In genomic region chr11:47160753-47161133, GRCh38 we compare ENCODE assay signal across 14 cellular contexts. TPM values are rescaled to one million over a fixed set of nuclear protein-coding genes. Genes with fewer than 3 reads are reported as not detected.
DNase-seq lines count a peak whose midpoint lies in the region; ATAC-seq and TF ChIP-seq lines count a peak whose summit lies in the region.
"Had no signal": no experiment of that assay in that cellular context is flagged by ENCODE, and none has a peak within 500 bp of the region (broad histone marks: within the 10 kb centered on the region; RNA-seq: fewer than 3 reads in every experiment).

No MANE protein-coding gene starts in this region.

- H3K4me3 ChIP-seq in psoas muscle: no peak overlapping the region
- H3K4me3 ChIP-seq: Peyer's patch had no signal

- no peaks in the 10 kb centered on the region for H3K27me3 Mint-ChIP-seq in brain
- no peaks in the 10 kb centered on the region for H3K27me3 Mint-ChIP-seq in stimulated activated memory B cell treated with anti-CD40 and anti-IgM and Interleukin-4, amounts not matched to agents 10 μg/mL and 1 μg/mL and 100 μg/mL, for 72 hours
- H3K27me3 Mint-ChIP-seq in activated CD4-positive, alpha-beta memory T cell treated with anti-CD3 and anti-CD28 coated beads for 36 hours: no peaks in the 10 kb centered on the region
- H3K27me3 Mint-ChIP-seq: activated CD8-positive, alpha-beta memory T cell treated with anti-CD3 and anti-CD28 coated beads, Interleukin-2, amount 10 ng/mL, durations not matched to agents 7 days and 5 days; activated naive CD4-positive, alpha-beta T cell treated with anti-CD3 and anti-CD28 coated beads, Interleukin-2, amount 10 ng/mL, durations not matched to agents 7 days and 5 days had no signal

- no peaks in the 10 kb centered on the region for H3K27me3 ChIP-seq in psoas muscle (ENCODE audit: insufficient read depth in 3 of 3, low read length in 2 of 3)
- H3K27me3 ChIP-seq: Peyer's patch had no signal

- TF ChIP-seq CTCF in brain (conservative IDR thresholded peaks at IDR 0.05) (no peak), psoas muscle (IDR thresholded peaks at IDR 0.05) (no peak), GM20000 (IDR thresholded peaks at IDR 0.05; ENCODE audit: extremely low read depth, missing control alignments) (no peak)

- peaks cover 10% of the 10 kb centered on the region for H3K4me1 ChIP-seq in psoas muscle
- H3K4me1 ChIP-seq: Peyer's patch had no signal

- WGBS in psoas muscle, 3 donors: 70 to 83% (median 71%) methylated on average over 5 of the region's 5 CpGs

- ATAC-seq in Right ventricle myocardium superior (ENCODE audit: poor library complexity): peak; percentile 1
- ATAC-seq in Right ventricle myocardium inferior: no peak
- peak; percentile 4 for ATAC-seq in HG03432 (IDR thresholded peaks at IDR 0.05; ENCODE audit: unreplicated experiment)
- ATAC-seq in psoas muscle: peak in 3 of 4 donors; percentile 0 to 6 (median 3)
- no peak for ATAC-seq in stimulated activated memory B cell treated with anti-CD40 and anti-IgM and Interleukin-4, amounts not matched to agents 10 μg/mL and 1 μg/mL and 100 μg/mL, for 72 hours

- H3K36me3 Mint-ChIP-seq in brain: peaks cover 25% of the 10 kb centered on the region
- peaks cover 29% of the 10 kb centered on the region for H3K36me3 Mint-ChIP-seq in stimulated activated memory B cell treated with anti-CD40 and anti-IgM and Interleukin-4, amounts not matched to agents 10 μg/mL and 1 μg/mL and 100 μg/mL, for 72 hours
- peaks cover 9% of the 10 kb centered on the region for H3K36me3 Mint-ChIP-seq in activated CD4-positive, alpha-beta memory T cell treated with anti-CD3 and anti-CD28 coated beads for 36 hours

- peaks cover 4 to 33% of the 10 kb centered on the region in 2 donors for H3K36me3 ChIP-seq in psoas muscle (ENCODE audit: insufficient read depth in 1 of 2, low read depth in 1 of 2)

- no peak overlapping the region for H3K27ac ChIP-seq in psoas muscle

- peaks cover under 1% of the 10 kb centered on the region for H3K4me1 Mint-ChIP-seq in brain
- H3K4me1 Mint-ChIP-seq in stimulated activated memory B cell treated with anti-CD40 and anti-IgM and Interleukin-4, amounts not matched to agents 10 μg/mL and 1 μg/mL and 100 μg/mL, for 72 hours: peaks cover 7% of the 10 kb centered on the region
- no peaks in the 10 kb centered on the region for H3K4me1 Mint-ChIP-seq in activated CD4-positive, alpha-beta memory T cell treated with anti-CD3 and anti-CD28 coated beads for 36 hours (ENCODE audit: low read depth)

- no peaks in the 10 kb centered on the region for H3K9me3 Mint-ChIP-seq in brain
- no peaks in the 10 kb centered on the region for H3K9me3 Mint-ChIP-seq in stimulated activated memory B cell treated with anti-CD40 and anti-IgM and Interleukin-4, amounts not matched to agents 10 μg/mL and 1 μg/mL and 100 μg/mL, for 72 hours
- H3K9me3 Mint-ChIP-seq in activated CD4-positive, alpha-beta memory T cell treated with anti-CD3 and anti-CD28 coated beads for 36 hours: no peaks in the 10 kb centered on the region
- H3K9me3 Mint-ChIP-seq: activated naive CD4-positive, alpha-beta T cell treated with anti-CD3 and anti-CD28 coated beads, Interleukin-2, amount 10 ng/mL, durations not matched to agents 7 days and 5 days had no signal

- H3K9me3 ChIP-seq in psoas muscle: no peaks in the 10 kb centered on the region
- H3K9me3 ChIP-seq: Peyer's patch had no signal

- H3K27ac Mint-ChIP-seq in brain: peak overlapping the region in 4 of 5 experiments; percentile 9 to 80 (median 42)
- no peak overlapping the region for H3K27ac Mint-ChIP-seq in stimulated activated memory B cell treated with anti-CD40 and anti-IgM and Interleukin-4, amounts not matched to agents 10 μg/mL and 1 μg/mL and 100 μg/mL, for 72 hours
- H3K27ac Mint-ChIP-seq in activated CD4-positive, alpha-beta memory T cell treated with anti-CD3 and anti-CD28 coated beads for 36 hours: no peak overlapping the region
- H3K27ac Mint-ChIP-seq: activated naive CD4-positive, alpha-beta T cell treated with anti-CD3 and anti-CD28 coated beads, Interleukin-2, amount 10 ng/mL, durations not matched to agents 7 days and 5 days had no signal

- no peak overlapping the region for H3K4me3 Mint-ChIP-seq in brain
- H3K4me3 Mint-ChIP-seq in stimulated activated memory B cell treated with anti-CD40 and anti-IgM and Interleukin-4, amounts not matched to agents 10 μg/mL and 1 μg/mL and 100 μg/mL, for 72 hours: no peak overlapping the region
- H3K4me3 Mint-ChIP-seq in activated CD4-positive, alpha-beta memory T cell treated with anti-CD3 and anti-CD28 coated beads for 36 hours: no peak overlapping the region
- H3K4me3 Mint-ChIP-seq: activated CD8-positive, alpha-beta memory T cell treated with anti-CD3 and anti-CD28 coated beads, Interleukin-2, amount 10 ng/mL, durations not matched to agents 7 days and 5 days; activated naive CD4-positive, alpha-beta T cell treated with anti-CD3 and anti-CD28 coated beads, Interleukin-2, amount 10 ng/mL, durations not matched to agents 7 days and 5 days had no signal

- CTCF ChIA-PET in activated CD4-positive, alpha-beta memory T cell treated with anti-CD3 and anti-CD28 coated beads for 36 hours (lab: Charles Lee): interaction anchor here (0.6 to 1.0 kb wide), 11 partner anchors 8 to 295 kb away, joined by 3 to 6 read pairs (median 3); no protein-coding TSS in a partner anchor

- no peak for DNase-seq in Right ventricle myocardium superior
- no peak for DNase-seq in Right ventricle myocardium inferior (ENCODE audit: missing footprints)
- no peak for DNase-seq in psoas muscle
- no peak for DNase-seq in activated CD4-positive, alpha-beta memory T cell treated with anti-CD3 and anti-CD28 coated beads for 36 hours
- no peak for DNase-seq in GM20000 (ENCODE audit: low spot score)
- DNase-seq: NCI-H1436 treated with DMSO at 0.1 percent for 48 hours, NCI-H510A had no signal

- POLR2A ChIA-PET in activated CD4-positive, alpha-beta memory T cell treated with anti-CD3 and anti-CD28 coated beads for 36 hours (lab: Charles Lee): interaction anchor here (0.5 kb wide), 1 partner anchor 80 kb away, joined by 4 read pairs; no protein-coding TSS in a partner anchor

- intact Hi-C loops in Right ventricle myocardium superior (cut with DNase I) (no loop called here), Right ventricle myocardium inferior (cut with DNase I) (no loop called here), psoas muscle (cut with DNase I) (no loop called here)
- intact Hi-C loops in activated CD4-positive, alpha-beta memory T cell treated with anti-CD3 and anti-CD28 coated beads for 36 hours (cut with micrococcal nuclease): no loop called here

RNA-seq across cellular contexts. Expression of gene ARFGAP2, which starts 15.9 kb away (rescaled TPM):
- total RNA-seq in Right ventricle myocardium superior: 46.1 TPM
- 45.8 TPM for total RNA-seq in Right ventricle myocardium inferior
- 59.4 TPM for polyA plus RNA-seq in brain (ENCODE audit: insufficient read depth, low read depth, low replicate concordance)
- total RNA-seq in psoas muscle: 100 to 1,000 TPM in 1 of 4 donors, 10 to 100 TPM in 3; 80.2 to 138 (median 86.5) TPM
- 10 to 100 TPM; 58.7 to 84.3 (median 60.8) TPM for polyA plus RNA-seq in psoas muscle
- 10 to 100 TPM; 66.5 to 66.6 TPM for total RNA-seq in activated CD4-positive, alpha-beta memory T cell treated with anti-CD3 and anti-CD28 coated beads for 36 hours

RNA-seq across cellular contexts. Expression of gene PACSIN3, which starts 25.5 kb away (rescaled TPM):
- 175 TPM for total RNA-seq in Right ventricle myocardium superior
- 177 TPM for total RNA-seq in Right ventricle myocardium inferior
- 14.3 TPM for polyA plus RNA-seq in brain (ENCODE audit: insufficient read depth, low read depth, low replicate concordance)
- total RNA-seq in psoas muscle: 100 to 1,000 TPM; 210 to 430 (median 348) TPM
- polyA plus RNA-seq in psoas muscle: 100 to 1,000 TPM in 2 of 3 donors, 10 to 100 TPM in 1; 90.4 to 303 (median 167) TPM
- 1 to 10 TPM; 5.3 to 6.0 TPM for total RNA-seq in activated CD4-positive, alpha-beta memory T cell treated with anti-CD3 and anti-CD28 coated beads for 36 hours
- polyA plus RNA-seq: neural cell had no signal

RNA-seq across cellular contexts. Expression of gene DDB2, which starts 54.0 kb away (rescaled TPM):
- total RNA-seq in Right ventricle myocardium superior (9.3 TPM), Right ventricle myocardium inferior (10.3 TPM), psoas muscle (1 to 10 TPM; 5.1 to 9.3 (median 6.9) TPM)
- polyA plus RNA-seq in brain (ENCODE audit: insufficient read depth, low read depth, low replicate concordance) (16.2 TPM), psoas muscle (10 to 100 TPM in 1 of 3 donors, 1 to 10 TPM in 2; 3.8 to 11.5 (median 4.3) TPM)
- 100 to 1,000 TPM; 194 to 198 TPM for total RNA-seq in activated CD4-positive, alpha-beta memory T cell treated with anti-CD3 and anti-CD28 coated beads for 36 hours

Comparison
In these comparisons a context has a peak if more than half of its experiments do, and no peak if none do; other contexts are left out.
1. ATAC-seq: peak in Right ventricle myocardium superior (single experiment), HG03432 (single experiment) and psoas muscle (3 of 4); none in Right ventricle myocardium inferior (single experiment) and stimulated activated memory B cell treated with anti-CD40 and anti-IgM and Interleukin-4, amounts not matched to agents 10 μg/mL and 1 μg/mL and 100 μg/mL, for 72 hours (single experiment).
2. H3K27ac Mint-ChIP-seq: peak in brain (4 of 5); none in stimulated activated memory B cell treated with anti-CD40 and anti-IgM and Interleukin-4, amounts not matched to agents 10 μg/mL and 1 μg/mL and 100 μg/mL, for 72 hours (single experiment) and activated CD4-positive, alpha-beta memory T cell treated with anti-CD3 and anti-CD28 coated beads for 36 hours (single experiment).
3. RNA of gene PACSIN3, which starts 25.5 kb away (total RNA-seq): 210 to 430 TPM in psoas muscle, 177 TPM in Right ventricle myocardium inferior (single experiment) and 175 TPM in Right ventricle myocardium superior (single experiment); 5.3 to 6.0 TPM in activated CD4-positive, alpha-beta memory T cell treated with anti-CD3 and anti-CD28 coated beads for 36 hours; every median in the first group is over 10 times any median in the second.
4. RNA of gene DDB2, which starts 54.0 kb away (total RNA-seq): 194 to 198 TPM in activated CD4-positive, alpha-beta memory T cell treated with anti-CD3 and anti-CD28 coated beads for 36 hours; 10.3 TPM in Right ventricle myocardium inferior (single experiment), 9.3 TPM in Right ventricle myocardium superior (single experiment) and 5.1 to 9.3 TPM in psoas muscle; every median in the first group is over 10 times any median in the second.